In genomic region chr11:45470151-45471001, GRCh38 we compare ENCODE assay signal across 16 cellular contexts.
DNase-seq lines count a peak whose midpoint lies in the region; ATAC-seq and TF ChIP-seq lines count a peak whose summit lies in the region.
"Had no signal": no experiment of that assay in that cellular context is flagged by ENCODE, and none has a peak within 500 bp of the region (broad histone marks: within the 10 kb centered on the region; RNA-seq: fewer than 3 reads in every experiment).

No MANE protein-coding gene starts in this region.

- POLR2A ChIA-PET in A673 (lab: Charles Lee; ENCODE audit: low non-redundant PET) = no interaction called here

- in situ Hi-C loops in GM23248 (cut with MboI) = no loop called here

- H3K9me2 ChIP-seq in GM23248 (ENCODE audit: insufficient read depth) = no peaks in the 10 kb centered on the region

- peak; percentile 33 for DNase-seq in A673 (ENCODE audit: low spot score)
- peak; percentile 24 for DNase-seq in GM23248
- peak; percentile 28 for DNase-seq in amniotic epithelial cell (ENCODE audit: low read depth)
- peak in 1 of 3 donors; percentile 55 for DNase-seq in right lobe of liver
- no peak for DNase-seq in nephron progenitor cell
- DNase-seq in NOMO-1 (lab: John Stamatoyannopoulos, UW; ENCODE audit: unreplicated experiment in 2 of 2) = no peak
- no peak for DNase-seq in esophagus squamous epithelium (lab: John Stamatoyannopoulos, UW)
- DNase-seq: activated CD8-positive, alpha-beta memory T cell treated with anti-CD3 and anti-CD28 coated beads for 24 hours; AML-193; hippocampal formation; NCI-H1048; NCI-H510A treated with DMSO at 0.1 percent for 48 hours; stimulated activated CD4-positive, alpha-beta T cell treated with anti-CD3 and anti-CD28 coated beads, Interleukin-4, amount 100 ng/mL, for 1 hour; transverse colon had no signal

- H3K27ac ChIP-seq in A673 (ENCODE audit: low read depth, low read length, poor library complexity, severe bottlenecking) (no peak overlapping the region), GM23248 (no peak overlapping the region), right lobe of liver (no peak overlapping the region), esophagus squamous epithelium (no peak overlapping the region)
- H3K27ac ChIP-seq: transverse colon had no signal

- peaks cover 56% of the 10 kb centered on the region for H3K4me1 Mint-ChIP-seq in nephron progenitor cell

- no TSS peak for BruUV-seq in A673 (replicated peaks; lab: Mats Ljungman, UMichigan)

- 44 to 45% methylated on average over 8 to 9 of the region's 9 CpGs for WGBS in GM23248 (ENCODE audit: low coverage in 1 of 2, low lambda C conversion rate in 2 of 2, missing lambda C conversion rate in 2 of 2), 2 experiments
- WGBS in right lobe of liver (ENCODE audit: insufficient coverage, low coverage, low lambda C conversion rate, missing lambda C conversion rate) = 38% methylated on average over 7 of the region's 9 CpGs
- 64 to 67% methylated on average over 6 to 9 of the region's 9 CpGs for WGBS in esophagus squamous epithelium, 2 donors

- H3K4me1 ChIP-seq in A673 (ENCODE audit: insufficient read depth, low read length, poor library complexity, severe bottlenecking) = no peaks in the 10 kb centered on the region
- no peaks in the 10 kb centered on the region for H3K4me1 ChIP-seq in GM23248 (ENCODE audit: insufficient read depth)
- no peaks in the 10 kb centered on the region for H3K4me1 ChIP-seq in right lobe of liver
- no peaks in the 10 kb centered on the region for H3K4me1 ChIP-seq in esophagus squamous epithelium
- H3K4me1 ChIP-seq: transverse colon had no signal

- H3K27me3 ChIP-seq in A673 (replicated peaks; ENCODE audit: insufficient read depth, low read depth, low read length, poor library complexity) (no peaks in the 10 kb centered on the region), GM23248 (replicated peaks; ENCODE audit: insufficient read depth) (peaks cover 7% of the 10 kb centered on the region; the same call in 1 of the 2 replicates), right lobe of liver (no peaks in the 10 kb centered on the region), esophagus squamous epithelium (no peaks in the 10 kb centered on the region)
- H3K27me3 ChIP-seq: transverse colon had no signal

- H3K9me3 ChIP-seq in A673 (ENCODE audit: low read depth, low read length, poor library complexity, severe bottlenecking) = no peaks in the 10 kb centered on the region
- H3K9me3 ChIP-seq in GM23248 (ENCODE audit: low read depth) = no peaks in the 10 kb centered on the region
- no peaks in the 10 kb centered on the region for H3K9me3 ChIP-seq in right lobe of liver
- H3K9me3 ChIP-seq in esophagus squamous epithelium = no peaks in the 10 kb centered on the region
- H3K9me3 ChIP-seq: transverse colon had no signal

- intact Hi-C loops in A673 (cut with micrococcal nuclease; ENCODE audit: unreplicated experiment) (no loop called here), right lobe of liver (cut with DNase I) (no loop called here), esophagus squamous epithelium (cut with DNase I) (no loop called here)

- H3K4me3 Mint-ChIP-seq in nephron progenitor cell = no peak overlapping the region

- H3K4me3 ChIP-seq in A673 (ENCODE audit: low read depth, low read length, poor library complexity, severe bottlenecking) (no peak overlapping the region), GM23248 (no peak overlapping the region), right lobe of liver (no peak overlapping the region), esophagus squamous epithelium (no peak overlapping the region)
- H3K4me3 ChIP-seq: transverse colon had no signal

- CTCF ChIA-PET in A673 (lab: Charles Lee) = no interaction called here

- no peaks in the 10 kb centered on the region for H3K9me3 Mint-ChIP-seq in nephron progenitor cell
- H3K9me3 Mint-ChIP-seq: activated T-helper 2 cell treated with anti-CD3 and anti-CD28 coated beads, Interferon-gamma antibody, Interleukin-2, Interleukin-4, amounts not matched to agents 10 μg/mL and 5 μg/mL and 100 μg/mL, durations not matched to agents 14 hours and 24 hours and 36 hours had no signal

- no peaks in the 10 kb centered on the region for H3K36me3 Mint-ChIP-seq in nephron progenitor cell (ENCODE audit: low read depth)

- no peak overlapping the region for H3K9ac ChIP-seq in GM23248

- peak; percentile 11 to 67 (median 26) for ATAC-seq in right lobe of liver
- ATAC-seq in GM19351 (IDR thresholded peaks at IDR 0.05; ENCODE audit: unreplicated experiment) = no peak

- H3F3A ChIP-seq in GM23248 (ENCODE audit: insufficient read depth) = no peaks in the 10 kb centered on the region

- no peaks in the 10 kb centered on the region for H3K36me3 ChIP-seq in A673 (ENCODE audit: insufficient read depth, low read length, poor library complexity, severe bottlenecking)
- no peaks in the 10 kb centered on the region for H3K36me3 ChIP-seq in GM23248 (ENCODE audit: low read depth)
- no peaks in the 10 kb centered on the region for H3K36me3 ChIP-seq in right lobe of liver
- no peaks in the 10 kb centered on the region for H3K36me3 ChIP-seq in esophagus squamous epithelium
- H3K36me3 ChIP-seq: transverse colon had no signal

- no peaks in the 10 kb centered on the region for H4K20me1 ChIP-seq in GM23248 (ENCODE audit: insufficient read depth)

- H3K4me2 ChIP-seq in GM23248 (ENCODE audit: unreplicated experiment) = no peak overlapping the region

- no peak overlapping the region for H2AFZ ChIP-seq in GM23248

- peaks cover 5% of the 10 kb centered on the region for H3K27me3 Mint-ChIP-seq in nephron progenitor cell (ENCODE audit: low read depth, poor library complexity)

- H3K27ac Mint-ChIP-seq in nephron progenitor cell = no peak overlapping the region
- H3K27ac Mint-ChIP-seq: activated T-helper 2 cell treated with anti-CD3 and anti-CD28 coated beads, Interferon-gamma antibody, Interleukin-2, Interleukin-4, amounts not matched to agents 10 μg/mL and 5 μg/mL and 100 μg/mL, durations not matched to agents 14 hours and 24 hours and 36 hours had no signal

- TF ChIP-seq POLR2A in right lobe of liver (IDR thresholded peaks at IDR 0.05) = no peak
- no peak for TF ChIP-seq POLR2A in esophagus squamous epithelium (IDR thresholded peaks at IDR 0.05)

- H3K79me2 ChIP-seq in GM23248 (ENCODE audit: insufficient read depth) = no peaks in the 10 kb centered on the region

- no peak for TF ChIP-seq CTCF in A673 (conservative IDR thresholded peaks at IDR 0.05; ENCODE audit: low read depth, low read length)
- TF ChIP-seq CTCF in right lobe of liver (IDR thresholded peaks at IDR 0.05) = no peak
- TF ChIP-seq CTCF in nephron progenitor cell (IDR thresholded peaks at IDR 0.05) = no peak
- no peak for TF ChIP-seq CTCF in esophagus squamous epithelium (IDR thresholded peaks at IDR 0.05)

Comparison
In these comparisons a context has a peak if more than half of its experiments do, and no peak if none do; other contexts are left out.
1. DNase-seq: peak in A673 (single experiment), GM23248 (single experiment) and amniotic epithelial cell (single experiment); none in nephron progenitor cell (single experiment), NOMO-1 (0 of 2) and esophagus squamous epithelium (single experiment).